ENCODE assay signal across 13 cellular contexts in the genomic region with DNA sequence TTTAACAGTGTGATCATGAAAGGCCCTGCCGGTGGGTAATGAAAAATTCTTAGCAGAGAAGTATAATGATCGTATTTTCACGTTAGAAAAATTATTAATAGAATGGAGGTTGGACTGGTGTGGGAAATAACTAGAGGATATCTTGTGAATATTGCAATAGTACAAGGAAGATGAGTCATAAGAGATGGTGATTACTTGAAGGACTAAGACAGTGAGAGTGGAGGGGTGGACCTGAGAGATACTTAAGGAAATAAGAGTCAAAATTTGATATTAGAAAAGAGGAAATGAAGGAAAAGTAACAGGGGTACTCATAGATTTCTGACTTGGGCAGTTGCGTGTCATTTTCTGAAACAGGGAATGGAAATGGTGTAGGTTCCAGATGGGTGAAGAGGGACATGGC. TPM values are rescaled to one million over a fixed set of nuclear protein-coding genes. Genes with fewer than 3 reads are reported as not detected.
DNase-seq lines count a peak whose midpoint lies in the region; ATAC-seq, FAIRE-seq and TF ChIP-seq lines count a peak whose summit lies in the region.
"Had no signal": no experiment of that assay in that cellular context is flagged by ENCODE, and none has a peak within 500 bp of the region (broad histone marks: within the 10 kb centered on the region; RNA-seq: fewer than 3 reads in every experiment).

No MANE protein-coding gene starts in this region.

- peak overlapping the region; percentile 94 for H3K4me3 Mint-ChIP-seq in CD4-positive, alpha-beta T cell
- peak overlapping the region; percentile 19 to 98 (median 60) for H3K4me3 Mint-ChIP-seq in IgD-negative memory B cell
- peak overlapping the region; percentile 88 for H3K4me3 Mint-ChIP-seq in astrocyte (ENCODE audit: unreplicated experiment)
- peak overlapping the region; percentile 97 for H3K4me3 Mint-ChIP-seq in memory B cell

- no peak overlapping the region for H2AFZ ChIP-seq in astrocyte (ENCODE audit: low read depth, low read length)

- no peaks in the 10 kb centered on the region for H4K20me1 ChIP-seq in astrocyte (ENCODE audit: insufficient read depth, low read length)

- H3K9ac ChIP-seq in astrocyte (ENCODE audit: low read length): no peak overlapping the region

- DNase-seq in CD4-positive, alpha-beta T cell: no peak
- no peak for DNase-seq in astrocyte (ENCODE audit: low read depth)
- no peak for DNase-seq in memory B cell (ENCODE audit: low spot score in 2 of 2)
- no peak for DNase-seq in SW480 (ENCODE audit: low spot score)
- no peak for DNase-seq in activated CD4-positive, alpha-beta T cell treated with anti-CD3 and anti-CD28 coated beads for 48 hours
- DNase-seq: DND-41; kidney; NCI-H2081 treated with DMSO at 0.1 percent for 48 hours; stimulated activated CD4-positive, alpha-beta T cell treated with anti-CD3 and anti-CD28 coated beads, Interleukin-12 subunit alpha, Interleukin-12 subunit beta, amount 100 ng/mL, for 4 hours had no signal

- no peak for FAIRE-seq in astrocyte (lab: Jason Lieb, UNC)
- FAIRE-seq: kidney had no signal

- no peak for TF ChIP-seq CTCF in CD4-positive, alpha-beta T cell (IDR thresholded peaks at IDR 0.05)
- no peak for TF ChIP-seq CTCF in astrocyte (IDR thresholded peaks at IDR 0.05; ENCODE audit: insufficient read depth, low read depth, low read length)

- peak overlapping the region; percentile 96 for H3K27ac Mint-ChIP-seq in CD4-positive, alpha-beta T cell
- peak overlapping the region in 2 of 3 donors; percentile 5 to 57 for H3K27ac Mint-ChIP-seq in IgD-negative memory B cell
- H3K27ac Mint-ChIP-seq in astrocyte (ENCODE audit: unreplicated experiment): peak overlapping the region; percentile 3
- H3K27ac Mint-ChIP-seq in memory B cell: peak overlapping the region; percentile 90

- no peaks in the 10 kb centered on the region for H3K36me3 ChIP-seq in astrocyte (ENCODE audit: insufficient read depth, low read length)
- H3K36me3 ChIP-seq: thoracic aorta had no signal

- peaks cover 32% of the 10 kb centered on the region for H3K4me1 Mint-ChIP-seq in CD4-positive, alpha-beta T cell (ENCODE audit: low read depth)
- H3K4me1 Mint-ChIP-seq in IgD-negative memory B cell (peaks cover 8 to 18% (median 18%) of the 10 kb centered on the region in 3 donors), astrocyte (ENCODE audit: low read depth, unreplicated experiment) (peaks cover 26% of the 10 kb centered on the region), memory B cell (peaks cover 14% of the 10 kb centered on the region)

- H3K9me3 Mint-ChIP-seq in CD4-positive, alpha-beta T cell: no peaks in the 10 kb centered on the region
- no peaks in the 10 kb centered on the region for H3K9me3 Mint-ChIP-seq in IgD-negative memory B cell
- no peaks in the 10 kb centered on the region for H3K9me3 Mint-ChIP-seq in astrocyte (ENCODE audit: unreplicated experiment)
- no peaks in the 10 kb centered on the region for H3K9me3 Mint-ChIP-seq in memory B cell

- no peaks in the 10 kb centered on the region for H3K27me3 ChIP-seq in CD4-positive, alpha-beta T cell (ENCODE audit: control insufficient read depth, insufficient read depth, low read length)
- no peaks in the 10 kb centered on the region for H3K27me3 ChIP-seq in astrocyte (ENCODE audit: insufficient read depth, low read length)

- POLR2A ChIA-PET in CD4-positive, alpha-beta T cell (lab: Charles Lee): no interaction called here

- H3K27me3 Mint-ChIP-seq in CD4-positive, alpha-beta T cell: no peaks in the 10 kb centered on the region
- no peaks in the 10 kb centered on the region for H3K27me3 Mint-ChIP-seq in IgD-negative memory B cell
- H3K27me3 Mint-ChIP-seq in astrocyte (ENCODE audit: low read depth, unreplicated experiment): no peaks in the 10 kb centered on the region
- H3K27me3 Mint-ChIP-seq in memory B cell: no peaks in the 10 kb centered on the region

- H3K4me1 ChIP-seq in astrocyte (ENCODE audit: insufficient read depth, low read length): peaks cover 14% of the 10 kb centered on the region

- intact Hi-C loops in CD4-positive, alpha-beta T cell (cut with DNase I, micrococcal nuclease): loop anchor here (5.0 to 10.0 kb wide), 7 partner anchors 37 to 376 kb away; partner anchors contain the start of gene SEC24D (in 1 of the 2)

- no peak overlapping the region for H3K27ac ChIP-seq in CD4-positive, alpha-beta T cell (ENCODE audit: low read depth, low read length)
- peak overlapping the region; percentile 89 for H3K27ac ChIP-seq in astrocyte (ENCODE audit: low read depth, low read length)

- ATAC-seq in CD4-positive, alpha-beta T cell (ENCODE audit: poor library complexity): no peak
- no peak for ATAC-seq in memory B cell (ENCODE audit: low read depth)
- no peak for ATAC-seq in HG03521 (IDR thresholded peaks at IDR 0.05; ENCODE audit: unreplicated experiment)
- no peak for ATAC-seq in HG02973 (IDR thresholded peaks at IDR 0.05; ENCODE audit: unreplicated experiment)

- H3K4me3 ChIP-seq in astrocyte (ENCODE audit: insufficient read depth, low read depth, low read length): no peak overlapping the region

- H3K9me3 ChIP-seq in CD4-positive, alpha-beta T cell (ENCODE audit: control insufficient read depth, low read length): no peaks in the 10 kb centered on the region
- no peaks in the 10 kb centered on the region for H3K9me3 ChIP-seq in astrocyte (ENCODE audit: insufficient read depth, low read depth, low read length)
- H3K9me3 ChIP-seq: thoracic aorta had no signal

- H3K36me3 Mint-ChIP-seq in CD4-positive, alpha-beta T cell (ENCODE audit: low read depth): peaks cover 16% of the 10 kb centered on the region
- H3K36me3 Mint-ChIP-seq in IgD-negative memory B cell (no peaks in the 10 kb centered on the region), astrocyte (ENCODE audit: low read depth, unreplicated experiment) (no peaks in the 10 kb centered on the region), memory B cell (no peaks in the 10 kb centered on the region)

- H3K79me2 ChIP-seq in astrocyte (ENCODE audit: insufficient read depth, low read length): peaks cover 26% of the 10 kb centered on the region

- H3K4me2 ChIP-seq in astrocyte (ENCODE audit: low read length): peak overlapping the region; percentile 85

- CTCF ChIA-PET in CD4-positive, alpha-beta T cell (lab: Charles Lee): no interaction called here

RNA-seq across cellular contexts. Expression of gene USP53, which starts 1.8 kb away (rescaled TPM):
- total RNA-seq in CD4-positive, alpha-beta T cell: 10 to 100 TPM; 15.1 to 15.5 TPM
- 7.7 TPM for polyA plus RNA-seq in IgD-negative memory B cell
- total RNA-seq in astrocyte: 24.9 and 32.3 TPM in 2 replicates

Comparison
In these comparisons a context has a peak if more than half of its experiments do, and no peak if none do; other contexts are left out.
1. H3K27ac Mint-ChIP-seq: peak in every context shown above with its lines; median percentile 96 in CD4-positive, alpha-beta T cell; 90 in memory B cell; 31 in IgD-negative memory B cell; 3 in astrocyte.